In genomic region chr22:19110064-19110458, GRCh38 we compare ENCODE assay signal across 1 cellular context.
TF ChIP-seq lines count a peak whose summit lies in the region.

No MANE protein-coding gene starts in this region.

TF ChIP-seq in K562, 482 proteins besides CTCF, POLR2A, EP300 and RAD21 (continued from another document and continues in another):
- TF ChIP-seq ZNF445 (CRISPR knock-in tag; IDR thresholded peaks at IDR 0.05; ENCODE audit: low read depth) (no peak), ZNF707 (CRISPR knock-in tag; conservative IDR thresholded peaks at IDR 0.05) (0 out of 2 replicates have a peak, but pooled peaks have one; percentile 8), PCBP1 (IDR thresholded peaks at IDR 0.05; ENCODE audit: low read depth, low read length, poor library complexity, severe bottlenecking) (no peak), NR2C1 (IDR thresholded peaks at IDR 0.05) (no peak), NR2C1 (tag; IDR thresholded peaks at IDR 0.05) (no peak), TRIM28 (IDR thresholded peaks at IDR 0.05) (no peak), ZBTB17 (CRISPR knock-in tag; IDR thresholded peaks at IDR 0.05) (no peak), BHLHE40 (IDR thresholded peaks at IDR 0.05; ENCODE audit: low read length) (0 out of 2 replicates have a peak, but pooled peaks have one; percentile 4), STAT6 (CRISPR knock-in tag; IDR thresholded peaks at IDR 0.05) (no peak), PHF21A (IDR thresholded peaks at IDR 0.05; ENCODE audit: borderline replicate concordance, low read depth) (no peak), ZNF644 (tag; IDR thresholded peaks at IDR 0.05; ENCODE audit: low read depth) (no peak), TCF3 (CRISPR knock-in tag; IDR thresholded peaks at IDR 0.05) (no peak), ZNF639 (CRISPR knock-in tag; conservative IDR thresholded peaks at IDR 0.05 in 1 of 2, IDR thresholded peaks at IDR 0.05 in 1 of 2) (no peak), NCOR1 (IDR thresholded peaks at IDR 0.05) (no peak), TEAD4 (IDR thresholded peaks at IDR 0.05; ENCODE audit: low read length) (no peak), TEAD4 (CRISPR knock-in tag; IDR thresholded peaks at IDR 0.05; ENCODE audit: borderline replicate concordance) (no peak), SPI1 (IDR thresholded peaks at IDR 0.05; ENCODE audit: borderline replicate concordance, low read depth, low read length) (0 out of 2 replicates have a peak, but pooled peaks have one; percentile 28), RFX1 (IDR thresholded peaks at IDR 0.05) (no peak), XRCC4 (IDR thresholded peaks at IDR 0.05; ENCODE audit: extremely low read depth, insufficient read depth, insufficient read length) (no peak), TAL1 (IDR thresholded peaks at IDR 0.05) (no peak), JUN (IDR thresholded peaks at IDR 0.05; ENCODE audit: borderline replicate concordance, low read depth, low read length) (no peak), JUN (CRISPR knock-in tag; IDR thresholded peaks at IDR 0.05; ENCODE audit: borderline replicate concordance) (no peak), MNT (conservative IDR thresholded peaks at IDR 0.05) (no peak), CBX1 (IDR thresholded peaks at IDR 0.05; ENCODE audit: low read depth) (no peak), C11orf30 (IDR thresholded peaks at IDR 0.05; ENCODE audit: low read depth) (no peak), ELK1 (CRISPR knock-in tag; IDR thresholded peaks at IDR 0.05) (no peak), NFXL1 (CRISPR knock-in tag; IDR thresholded peaks at IDR 0.05) (0 out of 2 replicates have a peak, but pooled peaks have one; percentile 3), GATAD2B (IDR thresholded peaks at IDR 0.05; ENCODE audit: borderline replicate concordance) (no peak), ZNF785 (CRISPR knock-in tag; IDR thresholded peaks at IDR 0.05) (no peak), HNRNPK (IDR thresholded peaks at IDR 0.05; ENCODE audit: low read depth, low read length, poor library complexity, severe bottlenecking) (no peak), SREBF1 (IDR thresholded peaks at IDR 0.05; ENCODE audit: borderline replicate concordance, low read depth, low read length) (no peak), ZNF609 (CRISPR knock-in tag; IDR thresholded peaks at IDR 0.05; ENCODE audit: borderline replicate concordance) (0 out of 2 replicates have a peak, but pooled peaks have one; percentile 6), SMC3 (conservative IDR thresholded peaks at IDR 0.05; ENCODE audit: insufficient read depth, low read depth, low read length) (no peak), ETV1 (tag; conservative IDR thresholded peaks at IDR 0.05; ENCODE audit: low read depth) (no peak), RCOR1 (IDR thresholded peaks at IDR 0.05; ENCODE audit: borderline replicate concordance in 1 of 2, low read depth in 2 of 2, low read length in 2 of 2) (peak in 1 of 2 experiments; percentile 61; a peak in 1 of 4 replicates), HSF4 (CRISPR knock-in tag; IDR thresholded peaks at IDR 0.05; ENCODE audit: borderline replicate concordance) (0 out of 2 replicates have a peak, but pooled peaks have one; percentile 8), ZNF444 (CRISPR knock-in tag; IDR thresholded peaks at IDR 0.05) (no peak), TAF7 (tag; IDR thresholded peaks at IDR 0.05) (no peak), HDGF (IDR thresholded peaks at IDR 0.05) (peak; percentile 79; the same call in 1 of the 2 replicates), HDAC2 (IDR thresholded peaks at IDR 0.05) (no peak), HDAC6 (IDR thresholded peaks at IDR 0.05; ENCODE audit: low read depth, low read length) (no peak), ZBTB1 (CRISPR knock-in tag; IDR thresholded peaks at IDR 0.05; ENCODE audit: borderline replicate concordance, low read depth) (no peak)
- TF ChIP-seq, protein P1, sequence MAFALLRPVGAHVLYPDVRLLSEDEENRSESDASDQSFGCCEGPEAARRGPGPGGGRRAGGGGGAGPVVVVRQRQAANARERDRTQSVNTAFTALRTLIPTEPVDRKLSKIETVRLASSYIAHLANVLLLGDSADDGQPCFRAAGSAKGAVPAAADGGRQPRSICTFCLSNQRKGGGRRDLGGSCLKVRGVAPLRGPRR (CRISPR knock-in tag; IDR thresholded peaks at IDR 0.05), result no peak
- TF ChIP-seq, protein P2, sequence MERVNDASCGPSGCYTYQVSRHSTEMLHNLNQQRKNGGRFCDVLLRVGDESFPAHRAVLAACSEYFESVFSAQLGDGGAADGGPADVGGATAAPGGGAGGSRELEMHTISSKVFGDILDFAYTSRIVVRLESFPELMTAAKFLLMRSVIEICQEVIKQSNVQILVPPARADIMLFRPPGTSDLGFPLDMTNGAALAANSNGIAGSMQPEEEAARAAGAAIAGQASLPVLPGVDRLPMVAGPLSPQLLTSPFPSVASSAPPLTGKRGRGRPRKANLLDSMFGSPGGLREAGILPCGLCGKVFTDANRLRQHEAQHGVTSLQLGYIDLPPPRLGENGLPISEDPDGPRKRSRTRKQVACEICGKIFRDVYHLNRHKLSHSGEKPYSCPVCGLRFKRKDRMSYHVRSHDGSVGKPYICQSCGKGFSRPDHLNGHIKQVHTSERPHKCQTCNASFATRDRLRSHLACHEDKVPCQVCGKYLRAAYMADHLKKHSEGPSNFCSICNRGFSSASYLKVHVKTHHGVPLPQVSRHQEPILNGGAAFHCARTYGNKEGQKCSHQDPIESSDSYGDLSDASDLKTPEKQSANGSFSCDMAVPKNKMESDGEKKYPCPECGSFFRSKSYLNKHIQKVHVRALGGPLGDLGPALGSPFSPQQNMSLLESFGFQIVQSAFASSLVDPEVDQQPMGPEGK (CRISPR knock-in tag; IDR thresholded peaks at IDR 0.05; ENCODE audit: borderline replicate concordance), result no peak
- TF ChIP-seq, protein P3, sequence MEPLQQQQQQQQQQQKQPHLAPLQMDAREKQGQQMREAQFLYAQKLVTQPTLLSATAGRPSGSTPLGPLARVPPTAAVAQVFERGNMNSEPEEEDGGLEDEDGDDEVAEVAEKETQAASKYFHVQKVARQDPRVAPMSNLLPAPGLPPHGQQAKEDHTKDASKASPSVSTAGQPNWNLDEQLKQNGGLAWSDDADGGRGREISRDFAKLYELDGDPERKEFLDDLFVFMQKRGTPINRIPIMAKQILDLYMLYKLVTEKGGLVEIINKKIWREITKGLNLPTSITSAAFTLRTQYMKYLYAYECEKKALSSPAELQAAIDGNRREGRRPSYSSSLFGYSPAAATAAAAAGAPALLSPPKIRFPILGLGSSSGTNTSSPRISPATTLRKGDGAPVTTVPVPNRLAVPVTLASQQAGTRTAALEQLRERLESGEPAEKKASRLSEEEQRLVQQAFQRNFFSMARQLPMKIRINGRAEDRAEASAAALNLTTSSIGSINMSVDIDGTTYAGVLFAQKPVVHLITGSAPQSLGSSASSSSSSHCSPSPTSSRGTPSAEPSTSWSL (CRISPR knock-in tag; IDR thresholded peaks at IDR 0.05; ENCODE audit: borderline replicate concordance), result no peak
- TF ChIP-seq, protein P4, sequence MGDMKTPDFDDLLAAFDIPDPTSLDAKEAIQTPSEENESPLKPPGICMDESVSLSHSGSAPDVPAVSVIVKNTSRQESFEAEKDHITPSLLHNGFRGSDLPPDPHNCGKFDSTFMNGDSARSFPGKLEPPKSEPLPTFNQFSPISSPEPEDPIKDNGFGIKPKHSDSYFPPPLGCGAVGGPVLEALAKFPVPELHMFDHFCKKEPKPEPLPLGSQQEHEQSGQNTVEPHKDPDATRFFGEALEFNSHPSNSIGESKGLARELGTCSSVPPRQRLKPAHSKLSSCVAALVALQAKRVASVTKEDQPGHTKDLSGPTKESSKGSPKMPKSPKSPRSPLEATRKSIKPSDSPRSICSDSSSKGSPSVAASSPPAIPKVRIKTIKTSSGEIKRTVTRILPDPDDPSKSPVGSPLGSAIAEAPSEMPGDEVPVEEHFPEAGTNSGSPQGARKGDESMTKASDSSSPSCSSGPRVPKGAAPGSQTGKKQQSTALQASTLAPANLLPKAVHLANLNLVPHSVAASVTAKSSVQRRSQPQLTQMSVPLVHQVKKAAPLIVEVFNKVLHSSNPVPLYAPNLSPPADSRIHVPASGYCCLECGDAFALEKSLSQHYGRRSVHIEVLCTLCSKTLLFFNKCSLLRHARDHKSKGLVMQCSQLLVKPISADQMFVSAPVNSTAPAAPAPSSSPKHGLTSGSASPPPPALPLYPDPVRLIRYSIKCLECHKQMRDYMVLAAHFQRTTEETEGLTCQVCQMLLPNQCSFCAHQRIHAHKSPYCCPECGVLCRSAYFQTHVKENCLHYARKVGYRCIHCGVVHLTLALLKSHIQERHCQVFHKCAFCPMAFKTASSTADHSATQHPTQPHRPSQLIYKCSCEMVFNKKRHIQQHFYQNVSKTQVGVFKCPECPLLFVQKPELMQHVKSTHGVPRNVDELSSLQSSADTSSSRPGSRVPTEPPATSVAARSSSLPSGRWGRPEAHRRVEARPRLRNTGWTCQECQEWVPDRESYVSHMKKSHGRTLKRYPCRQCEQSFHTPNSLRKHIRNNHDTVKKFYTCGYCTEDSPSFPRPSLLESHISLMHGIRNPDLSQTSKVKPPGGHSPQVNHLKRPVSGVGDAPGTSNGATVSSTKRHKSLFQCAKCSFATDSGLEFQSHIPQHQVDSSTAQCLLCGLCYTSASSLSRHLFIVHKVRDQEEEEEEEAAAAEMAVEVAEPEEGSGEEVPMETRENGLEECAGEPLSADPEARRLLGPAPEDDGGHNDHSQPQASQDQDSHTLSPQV (IDR thresholded peaks at IDR 0.05), result no peak
